In the genomic region with DNA sequence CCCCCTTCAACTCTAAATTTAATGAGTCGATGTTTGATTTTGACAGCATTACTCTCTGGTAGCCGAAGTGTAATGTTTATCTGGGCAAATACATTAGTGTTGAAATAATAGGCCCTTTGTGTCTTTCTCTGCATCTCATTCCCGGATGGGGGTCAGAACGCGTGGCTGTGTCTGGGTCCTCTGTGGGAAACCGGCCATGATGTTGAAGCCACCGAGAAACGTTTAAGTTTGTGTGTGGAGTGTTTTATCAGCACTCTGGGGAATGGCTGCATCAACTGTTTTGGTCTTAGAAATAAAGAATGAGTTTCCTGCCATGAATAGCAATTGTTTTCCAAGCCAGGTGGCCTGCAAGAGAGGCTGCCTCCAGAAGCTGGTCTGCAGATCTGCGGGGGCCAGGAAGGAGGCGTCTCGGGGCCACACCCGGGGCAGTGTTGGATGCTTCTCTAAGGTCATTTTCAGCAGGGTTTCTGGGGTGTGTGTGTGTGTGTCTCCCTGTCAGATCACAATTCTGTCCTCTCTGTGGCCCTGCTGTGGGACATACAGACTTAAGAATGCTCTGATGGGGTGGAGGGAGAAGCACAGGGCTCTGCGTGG, we compare ENCODE assay signal across 1 cellular context.
TF ChIP-seq lines count a peak whose summit lies in the region.

No MANE protein-coding gene starts in this region.

TF ChIP-seq in SK-N-SH, 30 proteins besides CTCF, POLR2A, EP300 and RAD21 (continued from another document):
- TF ChIP-seq TEAD4 (IDR thresholded peaks at IDR 0.05; ENCODE audit: borderline replicate concordance, insufficient read depth) (no peak), FOXM1 (IDR thresholded peaks at IDR 0.05; ENCODE audit: low read depth) (no peak), JUND (IDR thresholded peaks at IDR 0.05) (no peak), ELF1 (IDR thresholded peaks at IDR 0.05) (no peak), POLR2AphosphoS5 (IDR thresholded peaks at IDR 0.05; ENCODE audit: low read depth, low read length) (no peak), NFIC (IDR thresholded peaks at IDR 0.05; ENCODE audit: borderline replicate concordance) (no peak), CHD2 (IDR thresholded peaks at IDR 0.05; ENCODE audit: low read length, partially characterized antibody) (no peak), FOSL2 (IDR thresholded peaks at IDR 0.05; ENCODE audit: borderline replicate concordance, low read depth) (no peak), SIN3A (IDR thresholded peaks at IDR 0.05; ENCODE audit: borderline replicate concordance, low read depth, low read length) (no peak), GATA2 (CRISPR knock-in tag; IDR thresholded peaks at IDR 0.05) (no peak)
